In genomic region chr9:137310190-137311052, GRCh38 we compare ENCODE assay signal across 1 cellular context.
A peak's percentile ranks its signal among the peaks of the same experiment; 100 is the strongest.
TF ChIP-seq lines count a peak whose summit lies in the region.

No MANE protein-coding gene starts in this region.

TF ChIP-seq in HEK293, 187 proteins besides CTCF, POLR2A, EP300 and RAD21 (continued from another document):
- no peak for TF ChIP-seq PRDM4 (tag by site-specific recombination; IDR thresholded peaks at IDR 0.05)
- TF ChIP-seq ZNF146 (tag by site-specific recombination; IDR thresholded peaks at IDR 0.05), result no peak
- TF ChIP-seq ZNF248 (tag by site-specific recombination; IDR thresholded peaks at IDR 0.05), result no peak
- no peak for TF ChIP-seq GLI2 (tag by site-specific recombination; IDR thresholded peaks at IDR 0.05; ENCODE audit: borderline replicate concordance, low read depth)
- TF ChIP-seq, protein P1, sequence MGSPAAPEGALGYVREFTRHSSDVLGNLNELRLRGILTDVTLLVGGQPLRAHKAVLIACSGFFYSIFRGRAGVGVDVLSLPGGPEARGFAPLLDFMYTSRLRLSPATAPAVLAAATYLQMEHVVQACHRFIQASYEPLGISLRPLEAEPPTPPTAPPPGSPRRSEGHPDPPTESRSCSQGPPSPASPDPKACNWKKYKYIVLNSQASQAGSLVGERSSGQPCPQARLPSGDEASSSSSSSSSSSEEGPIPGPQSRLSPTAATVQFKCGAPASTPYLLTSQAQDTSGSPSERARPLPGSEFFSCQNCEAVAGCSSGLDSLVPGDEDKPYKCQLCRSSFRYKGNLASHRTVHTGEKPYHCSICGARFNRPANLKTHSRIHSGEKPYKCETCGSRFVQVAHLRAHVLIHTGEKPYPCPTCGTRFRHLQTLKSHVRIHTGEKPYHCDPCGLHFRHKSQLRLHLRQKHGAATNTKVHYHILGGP (tag by site-specific recombination; IDR thresholded peaks at IDR 0.05), result no peak
- TF ChIP-seq, protein P2, sequence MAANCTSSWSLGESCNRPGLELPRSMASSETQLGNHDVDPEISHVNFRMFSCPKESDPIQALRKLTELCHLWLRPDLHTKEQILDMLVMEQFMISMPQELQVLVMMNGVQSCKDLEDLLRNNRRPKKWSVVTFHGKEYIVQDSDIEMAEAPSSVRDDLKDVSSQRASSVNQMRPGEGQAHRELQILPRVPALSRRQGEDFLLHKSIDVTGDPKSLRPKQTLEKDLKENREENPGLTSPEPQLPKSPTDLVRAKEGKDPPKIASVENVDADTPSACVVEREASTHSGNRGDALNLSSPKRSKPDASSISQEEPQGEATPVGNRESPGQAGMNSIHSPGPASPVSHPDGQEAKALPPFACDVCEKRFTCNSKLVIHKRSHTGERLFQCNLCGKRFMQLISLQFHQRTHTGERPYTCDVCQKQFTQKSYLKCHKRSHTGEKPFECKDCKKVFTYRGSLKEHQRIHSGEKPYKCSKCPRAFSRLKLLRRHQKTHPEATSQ (tag by site-specific recombination; IDR thresholded peaks at IDR 0.05), result no peak
- peak; percentile 35; the same call in 1 of the 2 replicates for TF ChIP-seq KLF1 (tag by site-specific recombination; IDR thresholded peaks at IDR 0.05)
- TF ChIP-seq ZNF341 (tag by site-specific recombination; IDR thresholded peaks at IDR 0.05; ENCODE audit: low read depth), result peak; percentile 88
- TF ChIP-seq KLF10 (tag by site-specific recombination; IDR thresholded peaks at IDR 0.05), result 0 out of 2 replicates have a peak, but pooled peaks have one; percentile 37
- TF ChIP-seq ZIC2 (tag by site-specific recombination; IDR thresholded peaks at IDR 0.05), result peak; percentile 46
- TF ChIP-seq ZNF121 (tag by site-specific recombination; IDR thresholded peaks at IDR 0.05), result no peak
- TF ChIP-seq ZNF677 (tag by site-specific recombination; IDR thresholded peaks at IDR 0.05), result no peak
- TF ChIP-seq, protein P3, sequence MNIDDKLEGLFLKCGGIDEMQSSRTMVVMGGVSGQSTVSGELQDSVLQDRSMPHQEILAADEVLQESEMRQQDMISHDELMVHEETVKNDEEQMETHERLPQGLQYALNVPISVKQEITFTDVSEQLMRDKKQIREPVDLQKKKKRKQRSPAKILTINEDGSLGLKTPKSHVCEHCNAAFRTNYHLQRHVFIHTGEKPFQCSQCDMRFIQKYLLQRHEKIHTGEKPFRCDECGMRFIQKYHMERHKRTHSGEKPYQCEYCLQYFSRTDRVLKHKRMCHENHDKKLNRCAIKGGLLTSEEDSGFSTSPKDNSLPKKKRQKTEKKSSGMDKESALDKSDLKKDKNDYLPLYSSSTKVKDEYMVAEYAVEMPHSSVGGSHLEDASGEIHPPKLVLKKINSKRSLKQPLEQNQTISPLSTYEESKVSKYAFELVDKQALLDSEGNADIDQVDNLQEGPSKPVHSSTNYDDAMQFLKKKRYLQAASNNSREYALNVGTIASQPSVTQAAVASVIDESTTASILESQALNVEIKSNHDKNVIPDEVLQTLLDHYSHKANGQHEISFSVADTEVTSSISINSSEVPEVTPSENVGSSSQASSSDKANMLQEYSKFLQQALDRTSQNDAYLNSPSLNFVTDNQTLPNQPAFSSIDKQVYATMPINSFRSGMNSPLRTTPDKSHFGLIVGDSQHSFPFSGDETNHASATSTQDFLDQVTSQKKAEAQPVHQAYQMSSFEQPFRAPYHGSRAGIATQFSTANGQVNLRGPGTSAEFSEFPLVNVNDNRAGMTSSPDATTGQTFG (tag by site-specific recombination; IDR thresholded peaks at IDR 0.05; ENCODE audit: borderline replicate concordance), result no peak
- no peak for TF ChIP-seq ZNF426 (tag by site-specific recombination; IDR thresholded peaks at IDR 0.05)
- TF ChIP-seq EGR2 (tag by site-specific recombination; IDR thresholded peaks at IDR 0.05; ENCODE audit: low read depth), result no peak
- no peak for TF ChIP-seq ZBTB21 (tag by site-specific recombination; IDR thresholded peaks at IDR 0.05)
- TF ChIP-seq ZNF280D (tag by site-specific recombination; IDR thresholded peaks at IDR 0.05), result no peak
- TF ChIP-seq ZNF623 (tag by site-specific recombination; IDR thresholded peaks at IDR 0.05), result no peak
- TF ChIP-seq KLF17 (tag by site-specific recombination; IDR thresholded peaks at IDR 0.05), result no peak
- no peak for TF ChIP-seq ZNF214 (tag by site-specific recombination; IDR thresholded peaks at IDR 0.05; ENCODE audit: borderline replicate concordance)
- no peak for TF ChIP-seq ZNF266 (tag by site-specific recombination; IDR thresholded peaks at IDR 0.05; ENCODE audit: low read depth)
- no peak for TF ChIP-seq ZNF645 (tag by site-specific recombination; IDR thresholded peaks at IDR 0.05)
